Comparison of ENCODE assay signal across 12 cellular contexts in genomic region chr1:229199261-229199850, GRCh38.
A peak's percentile ranks its signal among the peaks of the same experiment; 100 is the strongest.
DNase-seq lines count a peak whose midpoint lies in the region; ATAC-seq and TF ChIP-seq lines count a peak whose summit lies in the region.
"Had no signal": no experiment of that assay in that cellular context is flagged by ENCODE, and none has a peak within 500 bp of the region (broad histone marks: within the 10 kb centered on the region; RNA-seq: fewer than 3 reads in every experiment).

No MANE protein-coding gene starts in this region.

- POLR2A ChIA-PET in CD8-positive, alpha-beta memory T cell (lab: Charles Lee) = no interaction called here
- POLR2A ChIA-PET in HEK293 (lab: Yijun Ruan, JAX) = no interaction called here

- H3K27ac ChIP-seq in CD8-positive, alpha-beta memory T cell (ENCODE audit: low read depth, low read length) = no peak overlapping the region
- H3K27ac ChIP-seq in HEK293 (ENCODE audit: extremely low read depth, low read depth, low read length) = no peak overlapping the region

- no peaks in the 10 kb centered on the region for H3K9me3 ChIP-seq in CD8-positive, alpha-beta memory T cell (ENCODE audit: low read length)
- H3K9me3 ChIP-seq in HEK293 (ENCODE audit: control insufficient read depth, insufficient read depth, low read depth, low read length) = no peaks in the 10 kb centered on the region

- no peak for DNase-seq in CD8-positive, alpha-beta memory T cell
- DNase-seq in natural killer cell treated with Interleukin-12 subunit alpha and Interleukin-12 subunit beta and Interleukin-15 and Interleukin-18, amount 100 ng/mL, for 72 hours (ENCODE audit: low spot score) = no peak
- DNase-seq in NCI-H524 (lab: John Stamatoyannopoulos, UW) = no peak
- no peak for DNase-seq in activated CD8-positive, alpha-beta memory T cell treated with anti-CD3 and anti-CD28 coated beads, Interleukin-2, amount 50 U/mL, for 48 hours
- DNase-seq: activated CD8-positive, alpha-beta memory T cell treated with anti-CD3 and anti-CD28 coated beads for 24 hours; caudate nucleus; glutamatergic neuron; posterior cingulate gyrus had no signal

- H3K4me1 ChIP-seq in CD8-positive, alpha-beta memory T cell (ENCODE audit: insufficient read depth, low read length) = peaks cover 15% of the 10 kb centered on the region
- H3K4me1 ChIP-seq in HEK293 (ENCODE audit: control insufficient read depth, insufficient read depth, low read length) = peaks cover 5% of the 10 kb centered on the region

- H3K27me3 ChIP-seq in CD8-positive, alpha-beta memory T cell (ENCODE audit: insufficient read depth, low read length, poor library complexity, severe bottlenecking) = no peaks in the 10 kb centered on the region

- H3K4me3 Mint-ChIP-seq in CD8-positive, alpha-beta memory T cell = peak overlapping the region; percentile 16 to 93 (median 84)
- peak overlapping the region; percentile 38 for H3K4me3 Mint-ChIP-seq in activated T-helper 17 cell treated with anti-CD3 and anti-CD28 coated beads, Interleukin-2, amount 50 U/mL, for 72 hours
- peak overlapping the region; percentile 65 for H3K4me3 Mint-ChIP-seq in natural killer cell treated with Interleukin-12 subunit alpha and Interleukin-12 subunit beta and Interleukin-15 and Interleukin-18, amount 100 ng/mL, for 72 hours

- CTCF ChIA-PET in CD8-positive, alpha-beta memory T cell (lab: Charles Lee) = no interaction called here
- CTCF ChIA-PET in HEK293 (lab: Yijun Ruan, JAX) = interaction anchor here (0.6 kb wide), 2 partner anchors 9 to 304 kb away, joined by 3 read pairs; no protein-coding TSS in a partner anchor

- peak overlapping the region; percentile 28 to 97 (median 88) for H3K27ac Mint-ChIP-seq in CD8-positive, alpha-beta memory T cell
- H3K27ac Mint-ChIP-seq in activated T-helper 17 cell treated with anti-CD3 and anti-CD28 coated beads, Interleukin-2, amount 50 U/mL, for 72 hours = no peak overlapping the region
- peak overlapping the region in 1 of 2 donors; percentile 24 for H3K27ac Mint-ChIP-seq in natural killer cell treated with Interleukin-12 subunit alpha and Interleukin-12 subunit beta and Interleukin-15 and Interleukin-18, amount 100 ng/mL, for 72 hours

- peaks cover 29 to 33% (median 29%) of the 10 kb centered on the region in 3 donors for H3K4me1 Mint-ChIP-seq in CD8-positive, alpha-beta memory T cell
- no peaks in the 10 kb centered on the region for H3K4me1 Mint-ChIP-seq in activated T-helper 17 cell treated with anti-CD3 and anti-CD28 coated beads, Interleukin-2, amount 50 U/mL, for 72 hours
- H3K4me1 Mint-ChIP-seq in natural killer cell treated with Interleukin-12 subunit alpha and Interleukin-12 subunit beta and Interleukin-15 and Interleukin-18, amount 100 ng/mL, for 72 hours (ENCODE audit: low read depth in 2 of 2) = peaks cover 24 to 34% of the 10 kb centered on the region in 2 donors

- no peaks in the 10 kb centered on the region for H3K9me3 Mint-ChIP-seq in CD8-positive, alpha-beta memory T cell
- no peaks in the 10 kb centered on the region for H3K9me3 Mint-ChIP-seq in activated T-helper 17 cell treated with anti-CD3 and anti-CD28 coated beads, Interleukin-2, amount 50 U/mL, for 72 hours
- H3K9me3 Mint-ChIP-seq in natural killer cell treated with Interleukin-12 subunit alpha and Interleukin-12 subunit beta and Interleukin-15 and Interleukin-18, amount 100 ng/mL, for 72 hours = no peaks in the 10 kb centered on the region

- no peak for ATAC-seq in activated T-helper 17 cell treated with anti-CD3 and anti-CD28 coated beads, Interleukin-2, amount 50 U/mL, for 72 hours (replicated peaks)
- peak in 1 of 2 donors; percentile 43 for ATAC-seq in natural killer cell treated with Interleukin-12 subunit alpha and Interleukin-12 subunit beta and Interleukin-15 and Interleukin-18, amount 100 ng/mL, for 72 hours
- ATAC-seq in HG03045 (IDR thresholded peaks at IDR 0.05; ENCODE audit: unreplicated experiment) = no peak
- ATAC-seq in GM18909 (IDR thresholded peaks at IDR 0.05; ENCODE audit: poor library complexity, unreplicated experiment) = no peak

- no peaks in the 10 kb centered on the region for H3K36me3 ChIP-seq in CD8-positive, alpha-beta memory T cell (ENCODE audit: insufficient read depth, low read length)
- H3K36me3 ChIP-seq in HEK293 (ENCODE audit: control insufficient read depth in 2 of 2, insufficient read depth in 1 of 2, low read length in 2 of 2) = no peaks in the 10 kb centered on the region

- no peaks in the 10 kb centered on the region for H3K27me3 Mint-ChIP-seq in CD8-positive, alpha-beta memory T cell
- no peaks in the 10 kb centered on the region for H3K27me3 Mint-ChIP-seq in activated T-helper 17 cell treated with anti-CD3 and anti-CD28 coated beads, Interleukin-2, amount 50 U/mL, for 72 hours
- peaks cover 8 to 12% of the 10 kb centered on the region in 2 donors for H3K27me3 Mint-ChIP-seq in natural killer cell treated with Interleukin-12 subunit alpha and Interleukin-12 subunit beta and Interleukin-15 and Interleukin-18, amount 100 ng/mL, for 72 hours

- TF ChIP-seq CTCF in HEK293 (tag by site-specific recombination; IDR thresholded peaks at IDR 0.05) = no peak

- H3K36me3 Mint-ChIP-seq in CD8-positive, alpha-beta memory T cell = peaks cover 0 to 2% (median 0%) of the 10 kb centered on the region in 3 donors
- H3K36me3 Mint-ChIP-seq in activated T-helper 17 cell treated with anti-CD3 and anti-CD28 coated beads, Interleukin-2, amount 50 U/mL, for 72 hours (ENCODE audit: low read depth) = no peaks in the 10 kb centered on the region
- no peaks in the 10 kb centered on the region for H3K36me3 Mint-ChIP-seq in natural killer cell treated with Interleukin-12 subunit alpha and Interleukin-12 subunit beta and Interleukin-15 and Interleukin-18, amount 100 ng/mL, for 72 hours

- H3K4me3 ChIP-seq in CD8-positive, alpha-beta memory T cell (ENCODE audit: low read length) = peak overlapping the region; percentile 40
- H3K4me3 ChIP-seq in HEK293 (ENCODE audit: low read depth, low read length) = no peak overlapping the region

TF ChIP-seq in HEK293, 187 proteins besides CTCF, POLR2A, EP300 and RAD21:
- TF ChIP-seq PATZ1 (tag by site-specific recombination; IDR thresholded peaks at IDR 0.05) = 0 out of 2 replicates have a peak, but pooled peaks have one; percentile 17
- TF ChIP-seq ZNF239 (tag by site-specific recombination; IDR thresholded peaks at IDR 0.05) = no peak
- TF ChIP-seq ZFP69B (tag by site-specific recombination; IDR thresholded peaks at IDR 0.05) = peak; percentile 79
- peak; percentile 73 for TF ChIP-seq ZBTB20 (tag by site-specific recombination; IDR thresholded peaks at IDR 0.05)
- no peak for TF ChIP-seq ZNF600 (tag by site-specific recombination; IDR thresholded peaks at IDR 0.05)
- TF ChIP-seq ZNF692 (tag by site-specific recombination; IDR thresholded peaks at IDR 0.05) = peak; percentile 76
- peak; percentile 40; the same call in 1 of the 2 replicates for TF ChIP-seq WT1 (tag by site-specific recombination; IDR thresholded peaks at IDR 0.05)
- peak; percentile 47; the same call in 1 of the 2 replicates for TF ChIP-seq TRIM28 (IDR thresholded peaks at IDR 0.05; ENCODE audit: borderline replicate concordance, low read length)
